Comparison of ENCODE assay signal across 19 cellular contexts in the genomic region with DNA sequence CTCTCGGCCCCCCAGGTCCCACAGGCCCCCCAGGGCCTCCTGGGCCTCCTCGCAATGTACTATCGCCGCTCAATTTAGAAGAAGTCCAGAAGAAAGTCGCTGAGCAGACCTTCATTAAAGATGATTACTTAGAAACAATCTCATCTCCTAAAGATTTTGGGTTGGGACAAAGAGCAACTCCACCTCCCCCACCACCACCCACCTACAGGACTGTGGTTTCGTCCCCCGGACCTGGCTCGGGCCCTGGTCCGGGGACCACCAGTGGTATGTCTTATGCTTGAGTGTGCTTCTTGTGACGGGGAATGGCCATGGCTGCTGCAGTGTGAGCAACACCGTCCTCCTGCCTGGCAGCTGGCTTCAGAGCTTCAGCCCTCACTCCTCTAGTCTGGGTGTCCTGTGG.
"Had no signal": no experiment of that assay in that cellular context is flagged by ENCODE, and none has a peak within 500 bp of the region (broad histone marks: within the 10 kb centered on the region; RNA-seq: fewer than 3 reads in every experiment).

No MANE protein-coding gene starts in this region.

- H3K9me3 ChIP-seq: MG63, SJCRH30 had no signal

- H3K27me3 ChIP-seq: MG63, SJCRH30 had no signal

- H3K36me3 ChIP-seq: MG63, SJCRH30 had no signal

- ATAC-seq: Panc1, SK-N-SH treated with all-trans-retinoic acid at 6 μM for 48 hours had no signal

- DNase-seq: KBM-7, MG63, NCI-H1092, NCI-H1105 treated with DMSO at 0.1 percent for 48 hours, NCI-H1417 treated with DMSO at 0.1 percent for 48 hours, NCI-H146, NCI-H1694 treated with DMSO at 0.1 percent for 48 hours, NCI-H1930, NCI-H2081, NCI-H2107, NCI-H2227 treated with DMSO at 0.1 percent for 48 hours, NCI-H524, NCI-H69, NCI-H774, SHP77 treated with DMSO at 0.1 percent for 48 hours, SJCRH30 had no signal

- H3K4me3 ChIP-seq: MG63, SJCRH30 had no signal

- H3K4me1 ChIP-seq: SJCRH30 had no signal

- H3K27ac ChIP-seq: RWPE1, SJCRH30 had no signal
